Comparison of ENCODE assay signal across 21 cellular contexts in genomic region chr20:1287306-1287705, GRCh38. TPM values are rescaled to one million over a fixed set of nuclear protein-coding genes. Genes with fewer than 3 reads are reported as not detected.
DNase-seq lines count a peak whose midpoint lies in the region; ATAC-seq, FAIRE-seq and TF ChIP-seq lines count a peak whose summit lies in the region.
"Had no signal": no experiment of that assay in that cellular context is flagged by ENCODE, and none has a peak within 500 bp of the region (broad histone marks: within the 10 kb centered on the region; RNA-seq: fewer than 3 reads in every experiment).

No MANE protein-coding gene starts in this region.

- H2AFZ ChIP-seq in H1 (ENCODE audit: low read length), result no peak overlapping the region
- H2AFZ ChIP-seq: GM23338 had no signal

- no peaks in the 10 kb centered on the region for H3K36me3 ChIP-seq in H1 (ENCODE audit: control insufficient read depth in 2 of 4, insufficient read depth in 4 of 4, low read length in 3 of 4)
- no peaks in the 10 kb centered on the region for H3K36me3 ChIP-seq in MG63
- H3K36me3 ChIP-seq: left lung, sigmoid colon, thyroid gland had no signal

- H4K8ac ChIP-seq in H1 (ENCODE audit: extremely low read depth, insufficient read depth, low read length), result no peak overlapping the region

- POLR2A ChIA-PET in activated CD4-positive, alpha-beta T cell treated with anti-CD3 and anti-CD28 coated beads, Interleukin-2, amount 10 ng/mL, durations not matched to agents 7 days and 5 days (lab: Charles Lee), result no interaction called here
- POLR2A ChIA-PET in activated CD8-positive, alpha-beta T cell treated with anti-CD3 and anti-CD28 coated beads for 36 hours (lab: Charles Lee), result interaction anchor here (0.7 to 1.8 kb wide), 6 partner anchors 12 to 38 kb away, joined by 3 to 7 read pairs (median 3); partner anchors contain the start of gene SNPH
- POLR2A ChIA-PET in H1 (lab: Charles Lee; ENCODE audit: partially characterized antibody), result interaction anchor here (0.9 kb wide), 1 partner anchor 128 kb away, joined by 3 read pairs; no protein-coding TSS in a partner anchor

- no peak overlapping the region for H2BK5ac ChIP-seq in H1 (ENCODE audit: low read depth, low read length)

- H4K5ac ChIP-seq in H1 (ENCODE audit: insufficient read length, low read depth, low read length), result no peak overlapping the region

- no peak overlapping the region for H2AK5ac ChIP-seq in H1 (ENCODE audit: low read depth, low read length)

- no peak overlapping the region for H3K18ac ChIP-seq in H1 (ENCODE audit: extremely low read depth, low read length)

- 80% methylated on average over 1 of the region's 1 CpG; no CpG with 5 or more reads in 1 of the 2 experiments for WGBS in H1 (ENCODE audit: extremely low coverage in 1 of 2, insufficient coverage in 1 of 2, insufficient read length in 1 of 2, insufficient replicate concordance in 2 of 2, low coverage in 1 of 2, low lambda C conversion rate in 2 of 2, missing lambda C conversion rate in 1 of 2), 2 experiments

- H2BK12ac ChIP-seq in H1 (ENCODE audit: low read depth, low read length), result no peak overlapping the region

- TF ChIP-seq EP300 in H1 (IDR thresholded peaks at IDR 0.05; ENCODE audit: borderline replicate concordance in 1 of 2, low read depth in 2 of 2, low read length in 2 of 2), result no peak

- no peaks in the 10 kb centered on the region for H3K9me3 Mint-ChIP-seq in activated CD4-positive, alpha-beta T cell treated with anti-CD3 and anti-CD28 coated beads, Interleukin-2, amount 10 ng/mL, durations not matched to agents 7 days and 5 days
- no peaks in the 10 kb centered on the region for H3K9me3 Mint-ChIP-seq in activated CD8-positive, alpha-beta T cell treated with anti-CD3 and anti-CD28 coated beads for 36 hours
- H3K9me3 Mint-ChIP-seq: dendritic cell treated with granulocyte-macrophage colony-stimulating factor and Interleukin-4, amounts not matched to agents 40 ng/mL and 50 ng/mL, for 4 days; GM23338; immature natural killer cell had no signal

- no peak overlapping the region for H3K4ac ChIP-seq in H1 (replicated peaks; ENCODE audit: insufficient read length, low read depth, low read length)

- TF ChIP-seq CTCF in activated CD8-positive, alpha-beta T cell treated with anti-CD3 and anti-CD28 coated beads for 36 hours (IDR thresholded peaks at IDR 0.05), result no peak
- TF ChIP-seq CTCF in H1 (IDR thresholded peaks at IDR 0.05; ENCODE audit: control extremely low read depth in 1 of 3, insufficient read depth in 1 of 3, low read depth in 1 of 3, low read length in 3 of 3), result no peak

- H3K36me3 Mint-ChIP-seq in activated CD4-positive, alpha-beta T cell treated with anti-CD3 and anti-CD28 coated beads, Interleukin-2, amount 10 ng/mL, durations not matched to agents 7 days and 5 days (ENCODE audit: low read depth), result peaks cover 15% of the 10 kb centered on the region
- H3K36me3 Mint-ChIP-seq in activated CD8-positive, alpha-beta T cell treated with anti-CD3 and anti-CD28 coated beads for 36 hours (ENCODE audit: low read depth), result no peaks in the 10 kb centered on the region

- H3K9ac ChIP-seq in H1 (replicated peaks in 1 of 4; ENCODE audit: extremely low read depth in 1 of 4, low read depth in 3 of 4, low read length in 3 of 4), result no peak overlapping the region

- H3K4me3 Mint-ChIP-seq in activated CD4-positive, alpha-beta T cell treated with anti-CD3 and anti-CD28 coated beads, Interleukin-2, amount 10 ng/mL, durations not matched to agents 7 days and 5 days, result peak overlapping the region; percentile 66
- peak overlapping the region; percentile 44 for H3K4me3 Mint-ChIP-seq in activated CD8-positive, alpha-beta T cell treated with anti-CD3 and anti-CD28 coated beads for 36 hours
- H3K4me3 Mint-ChIP-seq: dendritic cell treated with granulocyte-macrophage colony-stimulating factor and Interleukin-4, amounts not matched to agents 40 ng/mL and 50 ng/mL, for 4 days; GM23338; immature natural killer cell had no signal

- FAIRE-seq in H1 (lab: Jason Lieb, UNC), result no peak
- FAIRE-seq: A549 had no signal

- 0 out of 7 replicates have a peak, but pooled peaks cover 0 to 2% (median under 1%) of the 10 kb centered on the region in 4 experiments for H3K4me1 ChIP-seq in H1 (replicated peaks in 1 of 4; ENCODE audit: control insufficient read depth in 3 of 4, insufficient read depth in 4 of 4, low read length in 3 of 4)
- H3K4me1 ChIP-seq: A549, left lung, sigmoid colon, thyroid gland had no signal

- H3K27ac ChIP-seq in H1 (ENCODE audit: low read depth, low read length), result no peak overlapping the region
- H3K27ac ChIP-seq: A549, left lung, sigmoid colon, thyroid gland, VCaP had no signal

- TF ChIP-seq RAD21 in H1 (IDR thresholded peaks at IDR 0.05 in 1 of 2, conservative IDR thresholded peaks at IDR 0.05 in 1 of 2; ENCODE audit: low read depth in 2 of 2, low read length in 2 of 2), result no peak

- H3K79me2 ChIP-seq in H1 (ENCODE audit: control insufficient read depth in 1 of 2, insufficient read depth in 2 of 2, low read length in 2 of 2), result no peaks in the 10 kb centered on the region

- no peaks in the 10 kb centered on the region for H3K27me3 Mint-ChIP-seq in activated CD4-positive, alpha-beta T cell treated with anti-CD3 and anti-CD28 coated beads, Interleukin-2, amount 10 ng/mL, durations not matched to agents 7 days and 5 days
- H3K27me3 Mint-ChIP-seq in activated CD8-positive, alpha-beta T cell treated with anti-CD3 and anti-CD28 coated beads for 36 hours, result no peaks in the 10 kb centered on the region

- H3K27me3 ChIP-seq in H1 (replicated peaks in 1 of 4; ENCODE audit: control insufficient read depth in 3 of 4, extremely low read depth in 1 of 4, insufficient read depth in 3 of 4, low read length in 3 of 4) (no peaks in the 10 kb centered on the region; a peak in 2 of 7 replicates), MG63 (no peaks in the 10 kb centered on the region)
- H3K27me3 ChIP-seq: left lung, sigmoid colon, thyroid gland had no signal

- no peaks in the 10 kb centered on the region for H4K20me1 ChIP-seq in H1 (replicated peaks in 1 of 2; ENCODE audit: control insufficient read depth in 1 of 2, insufficient read depth in 2 of 2, low read length in 2 of 2)

- no peak for TF ChIP-seq POLR2A in H1 (IDR thresholded peaks at IDR 0.05; ENCODE audit: control extremely low read depth in 1 of 2, low read depth in 2 of 2, low read length in 2 of 2)

- H3K27ac Mint-ChIP-seq in activated CD4-positive, alpha-beta T cell treated with anti-CD3 and anti-CD28 coated beads, Interleukin-2, amount 10 ng/mL, durations not matched to agents 7 days and 5 days, result peak overlapping the region; percentile 93
- H3K27ac Mint-ChIP-seq in activated CD8-positive, alpha-beta T cell treated with anti-CD3 and anti-CD28 coated beads for 36 hours, result peak overlapping the region; percentile 73
- H3K27ac Mint-ChIP-seq: dendritic cell treated with granulocyte-macrophage colony-stimulating factor and Interleukin-4, amounts not matched to agents 40 ng/mL and 50 ng/mL, for 4 days; GM23338 had no signal

- no peak overlapping the region for H3K23ac ChIP-seq in H1 (ENCODE audit: insufficient read length)

- H3K9me3 ChIP-seq in H1 (ENCODE audit: insufficient read depth in 2 of 2, low read depth in 1 of 2, low read length in 1 of 2) (no peaks in the 10 kb centered on the region), MG63 (no peaks in the 10 kb centered on the region)
- H3K9me3 ChIP-seq: A549, left lung, sigmoid colon, thyroid gland had no signal

- no peaks in the 10 kb centered on the region for H3K79me1 ChIP-seq in H1 (ENCODE audit: low read depth, low read length)

- H3K14ac ChIP-seq in H1 (ENCODE audit: insufficient read length), result no peak overlapping the region

- H3K4me2 ChIP-seq in H1 (ENCODE audit: insufficient read depth in 1 of 2, low read depth in 2 of 2, low read length in 2 of 2), result no peak overlapping the region
- H3K4me2 ChIP-seq: A549, GM23338 had no signal

- CTCF ChIA-PET in activated CD4-positive, alpha-beta T cell treated with anti-CD3 and anti-CD28 coated beads, Interleukin-2, amount 10 ng/mL, durations not matched to agents 7 days and 5 days (lab: Charles Lee), result interaction anchor here (0.6 to 0.9 kb wide), 3 partner anchors 12 to 73 kb away, joined by 3 to 5 read pairs (median 3); no protein-coding TSS in a partner anchor
- CTCF ChIA-PET in activated CD8-positive, alpha-beta T cell treated with anti-CD3 and anti-CD28 coated beads for 36 hours (lab: Charles Lee), result interaction anchor here (0.8 to 1.5 kb wide), 3 partner anchors 10 to 490 kb away, joined by 3 to 4 read pairs (median 3); no protein-coding TSS in a partner anchor
- CTCF ChIA-PET in H1 (lab: Charles Lee; ENCODE audit: partially characterized antibody), result interaction anchor here (0.6 to 2.2 kb wide), 3 partner anchors 12 to 1575 kb away, joined by 3 to 8 read pairs (median 3); no protein-coding TSS in a partner anchor

- intact Hi-C loops in activated CD8-positive, alpha-beta T cell treated with anti-CD3 and anti-CD28 coated beads for 36 hours (cut with micrococcal nuclease), result no loop called here

- H2BK20ac ChIP-seq in H1 (ENCODE audit: low read length), result no peak overlapping the region

- no peak overlapping the region for H3K56ac ChIP-seq in H1 (replicated peaks; ENCODE audit: insufficient read length, low read depth, low read length)

- H3K4me3 ChIP-seq in H1 (ENCODE audit: extremely low read depth in 1 of 4, insufficient read depth in 2 of 4, low read depth in 3 of 4, low read length in 4 of 4) (no peak overlapping the region), MG63 (no peak overlapping the region)
- H3K4me3 ChIP-seq: A549, GM23338, left lung, sigmoid colon, thyroid gland had no signal

- peak; percentile 61 for ATAC-seq in GM18498 (IDR thresholded peaks at IDR 0.05; ENCODE audit: unreplicated experiment)
- ATAC-seq in activated CD8-positive, alpha-beta T cell treated with anti-CD3 and anti-CD28 coated beads for 36 hours, result peak; percentile 90
- ATAC-seq: A549, GM23338, left lung had no signal

- 0 out of 2 replicates have a peak overlapping the region, but pooled peaks have one; percentile 3 for H2BK15ac ChIP-seq in H1 (ENCODE audit: low read length)

- peaks cover 45% of the 10 kb centered on the region for H3K4me1 Mint-ChIP-seq in activated CD4-positive, alpha-beta T cell treated with anti-CD3 and anti-CD28 coated beads, Interleukin-2, amount 10 ng/mL, durations not matched to agents 7 days and 5 days
- H3K4me1 Mint-ChIP-seq in activated CD8-positive, alpha-beta T cell treated with anti-CD3 and anti-CD28 coated beads for 36 hours (ENCODE audit: low read depth), result peaks cover 59% of the 10 kb centered on the region
- H3K4me1 Mint-ChIP-seq: GM23338, immature natural killer cell had no signal

- H4K91ac ChIP-seq in H1 (replicated peaks; ENCODE audit: insufficient read length, low read length), result no peak overlapping the region

- no peak overlapping the region for H2BK120ac ChIP-seq in H1 (replicated peaks; ENCODE audit: low read depth, low read length)

- DNase-seq in activated CD4-positive, alpha-beta T cell treated with anti-CD3 and anti-CD28 coated beads, Interleukin-2, amount 10 ng/mL, durations not matched to agents 7 days and 5 days, result peak; percentile 42
- DNase-seq in activated CD4-positive, alpha-beta T cell treated with anti-CD3 and anti-CD28 coated beads, Interleukin-2, amount 50 U/mL, for 48 hours, result no peak
- no peak for DNase-seq in activated CD8-positive, alpha-beta T cell treated with anti-CD3 and anti-CD28 coated beads for 36 hours
- DNase-seq in H1 (ENCODE audit: low read depth in 1 of 2, low spot score in 2 of 2), result no peak
- DNase-seq in cerebellar nuclear complex (lab: John Stamatoyannopoulos, UW), result no peak
- DNase-seq in MG63, result no peak
- DNase-seq in NCI-H2227 treated with DMSO at 0.1 percent for 48 hours (lab: John Stamatoyannopoulos, UW), result no peak
- DNase-seq: immature natural killer cell, left lung, midbrain, NCI-H187, NCI-H748 treated with DMSO at 0.1 percent for 48 hours, SIG-M5, thyroid gland had no signal

- no peaks in the 10 kb centered on the region for H3K23me2 ChIP-seq in H1 (ENCODE audit: low read depth, low read length)

RNA-seq across cellular contexts. Expression of gene SNPH, which starts 21.2 kb away (rescaled TPM):
- 1 to 10 TPM; 7.3 to 8.4 TPM for total RNA-seq in activated CD4-positive, alpha-beta T cell treated with anti-CD3 and anti-CD28 coated beads, Interleukin-2, amount 10 ng/mL, durations not matched to agents 7 days and 5 days
- 1 to 10 TPM; 3.7 to 4.1 TPM for total RNA-seq in activated CD8-positive, alpha-beta T cell treated with anti-CD3 and anti-CD28 coated beads for 36 hours
- total RNA-seq in H1 (2021; fragmentation: NEBNext Ultra II Directional; extraction: Animal tissue kit (Norgen Biotek cat#: 25700)), result 4.0 and 4.9 TPM in 2 replicates
- 0.98 and 1.5 TPM in 2 replicates for polyA plus RNA-seq in H1 (2011; rRNA removed)
- polyA plus RNA-seq in H1 (2011; cell fraction: cytosol; rRNA removed), result 1.0 TPM
- polyA plus RNA-seq in H1 (2011; cell fraction: nucleus; rRNA removed), result 2.5 TPM
- 2.0 to 3.4 TPM (median 3.1 TPM) in 4 replicates for polyA plus RNA-seq in H1 (2012, experiment 1 of 2)
- polyA plus RNA-seq in H1 (2012, experiment 2 of 2), result 2.5 TPM
- polyA plus RNA-seq in H1 (2013, experiment 1 of 2), result 1.8 TPM
- 1.7 TPM for polyA plus RNA-seq in H1 (2013, experiment 2 of 2)
- 0.50 and 0.59 TPM in 2 replicates for polyA minus RNA-seq in H1 (2011; rRNA and poly(A)+ RNA removed)
- polyA minus RNA-seq in H1 (2011; cell fraction: cytosol; rRNA and poly(A)+ RNA removed), result 1.2 TPM
- polyA minus RNA-seq in H1 (2011; cell fraction: nucleus; rRNA and poly(A)+ RNA removed), result 2.1 TPM
- 3.4 and 5.9 TPM in 2 replicates for total RNA-seq in MG63 (2014; rRNA removed; shearing (Covaris generic); ENCODE audit: low replicate concordance)
- total RNA-seq: OCI-LY7 had no signal

RNA-seq across cellular contexts. Expression of gene SDCBP2, which starts 41.6 kb away (rescaled TPM):
- total RNA-seq in activated CD4-positive, alpha-beta T cell treated with anti-CD3 and anti-CD28 coated beads, Interleukin-2, amount 10 ng/mL, durations not matched to agents 7 days and 5 days, result 1 to 10 TPM; 1.4 to 2.2 TPM
- total RNA-seq in activated CD8-positive, alpha-beta T cell treated with anti-CD3 and anti-CD28 coated beads for 36 hours, result 1 to 10 TPM; 3.0 to 3.7 TPM
- 3.6 and 4.2 TPM in 2 replicates for total RNA-seq in H1 (2021; fragmentation: NEBNext Ultra II Directional; extraction: Animal tissue kit (Norgen Biotek cat#: 25700))
- polyA plus RNA-seq in H1 (2011; rRNA removed), result 5.9 and 6.7 TPM in 2 replicates
- 7.0 TPM for polyA plus RNA-seq in H1 (2011; cell fraction: cytosol; rRNA removed)
- polyA plus RNA-seq in H1 (2011; cell fraction: nucleus; rRNA removed), result 5.8 TPM
- 3.0 to 6.0 TPM (median 5.0 TPM) in 4 replicates for polyA plus RNA-seq in H1 (2012, experiment 1 of 2)
- 3.0 TPM for polyA plus RNA-seq in H1 (2012, experiment 2 of 2)
- 3.0 TPM for polyA plus RNA-seq in H1 (2013, experiment 1 of 2)
- 2.9 TPM for polyA plus RNA-seq in H1 (2013, experiment 2 of 2)
- polyA minus RNA-seq in H1 (2011; rRNA and poly(A)+ RNA removed), result 1.4 and 1.5 TPM in 2 replicates
- 2.7 TPM for polyA minus RNA-seq in H1 (2011; cell fraction: cytosol; rRNA and poly(A)+ RNA removed)
- polyA minus RNA-seq in H1 (2011; cell fraction: nucleus; rRNA and poly(A)+ RNA removed), result 1.1 TPM
- 4.9 TPM in 1 of 2 replicates, not detected in the other for total RNA-seq in MG63 (2014; rRNA removed; shearing (Covaris generic); ENCODE audit: low replicate concordance)
